In genomic region chr7:135994466-135995205, GRCh38 we compare ENCODE assay signal across 13 cellular contexts. TPM values are rescaled to one million over a fixed set of nuclear protein-coding genes. Genes with fewer than 3 reads are reported as not detected.
DNase-seq lines count a peak whose midpoint lies in the region; ATAC-seq, FAIRE-seq and TF ChIP-seq lines count a peak whose summit lies in the region.
"Had no signal": no experiment of that assay in that cellular context is flagged by ENCODE, and none has a peak within 500 bp of the region (broad histone marks: within the 10 kb centered on the region; RNA-seq: fewer than 3 reads in every experiment).

No MANE protein-coding gene starts in this region.

- peak; percentile 23 for ATAC-seq in activated CD8-positive, alpha-beta memory T cell treated with anti-CD3 and anti-CD28 coated beads, Interleukin-2, amount 10 ng/mL, durations not matched to agents 7 days and 5 days
- peak; percentile 67 for ATAC-seq in IMR-90 (ENCODE audit: low read depth)
- ATAC-seq in natural killer cell treated with Interleukin-12 subunit alpha and Interleukin-12 subunit beta and Interleukin-15 and Interleukin-18, amount 100 ng/mL, for 72 hours: peak; percentile 45 to 84
- ATAC-seq: left ventricle myocardium superior had no signal

- no peak overlapping the region for H2BK5ac ChIP-seq in IMR-90 (ENCODE audit: low read depth, low read length, poor library complexity, severe bottlenecking)

- H3K79me1 ChIP-seq in IMR-90 (ENCODE audit: low read depth in 1 of 2, low read length in 2 of 2): no peaks in the 10 kb centered on the region

- H3K9ac ChIP-seq in IMR-90 (ENCODE audit: low read depth, low read length): no peak overlapping the region
- no peak overlapping the region for H3K9ac ChIP-seq in astrocyte (ENCODE audit: low read length)

- no peaks in the 10 kb centered on the region for H3K27me3 Mint-ChIP-seq in activated CD8-positive, alpha-beta memory T cell treated with anti-CD3 and anti-CD28 coated beads, Interleukin-2, amount 10 ng/mL, durations not matched to agents 7 days and 5 days
- no peaks in the 10 kb centered on the region for H3K27me3 Mint-ChIP-seq in astrocyte (ENCODE audit: low read depth, unreplicated experiment)
- H3K27me3 Mint-ChIP-seq in natural killer cell treated with Interleukin-12 subunit alpha and Interleukin-12 subunit beta and Interleukin-15 and Interleukin-18, amount 100 ng/mL, for 72 hours: no peaks in the 10 kb centered on the region

- POLR2A ChIA-PET in IMR-90 (lab: Charles Lee; ENCODE audit: unreplicated experiment): no interaction called here

- H3K27ac ChIP-seq in IMR-90 (ENCODE audit: insufficient read depth, low read length) (no peak overlapping the region), astrocyte (ENCODE audit: low read depth, low read length) (peak overlapping the region; percentile 29)
- H3K27ac ChIP-seq: thoracic aorta had no signal

- intact Hi-C loops in IMR-90 (cut with micrococcal nuclease): loop anchor here (5.0 kb wide), 1 partner anchor 53 kb away; no protein-coding TSS in a partner anchor

- no peak overlapping the region for H3K18ac ChIP-seq in IMR-90 (ENCODE audit: low read depth, low read length)

- no peaks in the 10 kb centered on the region for H3K9me3 ChIP-seq in IMR-90 (ENCODE audit: control insufficient read depth, insufficient read depth, low read length)
- no peaks in the 10 kb centered on the region for H3K9me3 ChIP-seq in astrocyte (ENCODE audit: insufficient read depth, low read depth, low read length)
- H3K9me3 ChIP-seq: thoracic aorta had no signal

- no peak overlapping the region for H4K5ac ChIP-seq in IMR-90 (ENCODE audit: low read depth, low read length)

- WGBS in IMR-90 (ENCODE audit: extremely low coverage in 2 of 2, insufficient read length in 1 of 2), 2 experiments: 86% methylated on average over 1 of the region's 6 CpGs; no CpG with 5 or more reads in 1 of the 2 experiments

- no peak overlapping the region for H2AFZ ChIP-seq in IMR-90 (replicated peaks; ENCODE audit: low read length, poor library complexity)
- peak overlapping the region; percentile 12 for H2AFZ ChIP-seq in astrocyte (ENCODE audit: low read depth, low read length)

- no peak overlapping the region for H2AK9ac ChIP-seq in IMR-90 (replicated peaks; ENCODE audit: low read depth, low read length, poor library complexity)

- no peak overlapping the region for H3K14ac ChIP-seq in IMR-90 (replicated peaks; ENCODE audit: low read depth, low read length)

- DNase-seq in activated CD8-positive, alpha-beta memory T cell treated with anti-CD3 and anti-CD28 coated beads, Interleukin-2, amount 10 ng/mL, durations not matched to agents 7 days and 5 days: no peak
- DNase-seq in activated CD8-positive, alpha-beta memory T cell treated with anti-CD3 and anti-CD28 coated beads for 24 hours: no peak
- DNase-seq in IMR-90: peak; percentile 59
- peak; percentile 86 for DNase-seq in astrocyte (ENCODE audit: low read depth)
- no peak for DNase-seq in natural killer cell treated with Interleukin-12 subunit alpha and Interleukin-12 subunit beta and Interleukin-15 and Interleukin-18, amount 100 ng/mL, for 72 hours (ENCODE audit: low spot score)
- DNase-seq in effector CD4-positive, alpha-beta T cell: no peak
- no peak for DNase-seq in hippocampal formation (lab: John Stamatoyannopoulos, UW)
- no peak for DNase-seq in NCI-H2227 treated with DMSO at 0.1 percent for 48 hours (lab: John Stamatoyannopoulos, UW)
- DNase-seq: DND-41, foreskin melanocyte, left ventricle myocardium superior, NCI-H1417 treated with DMSO at 0.1 percent for 48 hours had no signal

- no TSS peak for BruUV-seq in IMR-90 (replicated peaks; lab: Mats Ljungman, UMichigan)

- no peak overlapping the region for H3K23ac ChIP-seq in IMR-90 (ENCODE audit: low read depth, low read length)

- H3K4me1 Mint-ChIP-seq in activated CD8-positive, alpha-beta memory T cell treated with anti-CD3 and anti-CD28 coated beads, Interleukin-2, amount 10 ng/mL, durations not matched to agents 7 days and 5 days: peaks cover 27% of the 10 kb centered on the region
- H3K4me1 Mint-ChIP-seq in astrocyte (ENCODE audit: low read depth, unreplicated experiment): peaks cover 12% of the 10 kb centered on the region
- peaks cover 25% of the 10 kb centered on the region in 2 donors for H3K4me1 Mint-ChIP-seq in natural killer cell treated with Interleukin-12 subunit alpha and Interleukin-12 subunit beta and Interleukin-15 and Interleukin-18, amount 100 ng/mL, for 72 hours (ENCODE audit: low read depth in 2 of 2)

- H3K9me1 ChIP-seq in IMR-90 (ENCODE audit: insufficient read depth, low read length): no peaks in the 10 kb centered on the region

- peak overlapping the region; percentile 42 for H3K27ac Mint-ChIP-seq in activated CD8-positive, alpha-beta memory T cell treated with anti-CD3 and anti-CD28 coated beads, Interleukin-2, amount 10 ng/mL, durations not matched to agents 7 days and 5 days
- H3K27ac Mint-ChIP-seq in astrocyte (ENCODE audit: unreplicated experiment): peak overlapping the region; percentile 47
- H3K27ac Mint-ChIP-seq in natural killer cell treated with Interleukin-12 subunit alpha and Interleukin-12 subunit beta and Interleukin-15 and Interleukin-18, amount 100 ng/mL, for 72 hours: peak overlapping the region; percentile 60 to 72

- H2BK15ac ChIP-seq in IMR-90 (ENCODE audit: low read depth, low read length): no peak overlapping the region

- no peak overlapping the region for H3K4me3 Mint-ChIP-seq in activated CD8-positive, alpha-beta memory T cell treated with anti-CD3 and anti-CD28 coated beads, Interleukin-2, amount 10 ng/mL, durations not matched to agents 7 days and 5 days
- no peak overlapping the region for H3K4me3 Mint-ChIP-seq in astrocyte (ENCODE audit: unreplicated experiment)
- peak overlapping the region; percentile 52 for H3K4me3 Mint-ChIP-seq in natural killer cell treated with Interleukin-12 subunit alpha and Interleukin-12 subunit beta and Interleukin-15 and Interleukin-18, amount 100 ng/mL, for 72 hours

- no peak overlapping the region for H2BK120ac ChIP-seq in IMR-90 (ENCODE audit: low read depth, low read length)

- dilution Hi-C loops in IMR-90 (cut with HindIII; ENCODE audit: low sequenced_read_pairs, unreplicated experiment): no loop called here

- CTCF ChIA-PET in activated CD8-positive, alpha-beta memory T cell treated with anti-CD3 and anti-CD28 coated beads, Interleukin-2, amount 10 ng/mL, durations not matched to agents 7 days and 5 days (lab: Charles Lee): interaction anchor here (0.6 to 2.7 kb wide), 6 partner anchors 10 to 336 kb away, joined by 3 to 9 read pairs (median 3); no protein-coding TSS in a partner anchor
- CTCF ChIA-PET in IMR-90 (lab: Yijun Ruan, JAX): no interaction called here

- H3K36me3 ChIP-seq in IMR-90 (ENCODE audit: control insufficient read depth, insufficient read depth, low read length): no peaks in the 10 kb centered on the region
- H3K36me3 ChIP-seq in astrocyte (ENCODE audit: insufficient read depth, low read length): no peaks in the 10 kb centered on the region
- H3K36me3 ChIP-seq: thoracic aorta had no signal

- H3K4me3 ChIP-seq in IMR-90 (ENCODE audit: insufficient read depth, low read depth, low read length) (no peak overlapping the region), astrocyte (ENCODE audit: insufficient read depth, low read depth, low read length) (no peak overlapping the region)
- H3K4me3 ChIP-seq: thoracic aorta had no signal

- H3K36me3 Mint-ChIP-seq in activated CD8-positive, alpha-beta memory T cell treated with anti-CD3 and anti-CD28 coated beads, Interleukin-2, amount 10 ng/mL, durations not matched to agents 7 days and 5 days: peaks cover 4% of the 10 kb centered on the region
- H3K36me3 Mint-ChIP-seq in astrocyte (ENCODE audit: low read depth, unreplicated experiment): no peaks in the 10 kb centered on the region
- H3K36me3 Mint-ChIP-seq in natural killer cell treated with Interleukin-12 subunit alpha and Interleukin-12 subunit beta and Interleukin-15 and Interleukin-18, amount 100 ng/mL, for 72 hours: no peaks in the 10 kb centered on the region

- no peaks in the 10 kb centered on the region for H3K9me3 Mint-ChIP-seq in activated CD8-positive, alpha-beta memory T cell treated with anti-CD3 and anti-CD28 coated beads, Interleukin-2, amount 10 ng/mL, durations not matched to agents 7 days and 5 days (ENCODE audit: low read depth)
- H3K9me3 Mint-ChIP-seq in astrocyte (ENCODE audit: unreplicated experiment): peaks cover 2% of the 10 kb centered on the region
- H3K9me3 Mint-ChIP-seq in natural killer cell treated with Interleukin-12 subunit alpha and Interleukin-12 subunit beta and Interleukin-15 and Interleukin-18, amount 100 ng/mL, for 72 hours: no peaks in the 10 kb centered on the region

- H3K4ac ChIP-seq in IMR-90 (ENCODE audit: low read depth, low read length): no peak overlapping the region

- H3K4me1 ChIP-seq in IMR-90 (ENCODE audit: control insufficient read depth, insufficient read depth, low read length) (no peaks in the 10 kb centered on the region), astrocyte (ENCODE audit: insufficient read depth, low read length) (peaks cover 6% of the 10 kb centered on the region)

- no peak overlapping the region for H4K91ac ChIP-seq in IMR-90 (ENCODE audit: insufficient read depth, low read depth, low read length)

- H3K4me2 ChIP-seq in IMR-90 (ENCODE audit: low read depth, low read length) (no peak overlapping the region), astrocyte (ENCODE audit: low read length) (peak overlapping the region; percentile 54)

- H2AK5ac ChIP-seq in IMR-90 (ENCODE audit: low read depth, low read length): no peak overlapping the region

- in situ Hi-C loops in IMR-90 (cut with MboI; ENCODE audit: low sequenced_read_pairs): no loop called here

- TF ChIP-seq RAD21 in IMR-90 (IDR thresholded peaks at IDR 0.05; ENCODE audit: low read length): no peak

- TF ChIP-seq CTCF in IMR-90 (conservative IDR thresholded peaks at IDR 0.05; ENCODE audit: low read depth, low read length) (no peak), astrocyte (IDR thresholded peaks at IDR 0.05; ENCODE audit: insufficient read depth, low read depth, low read length) (no peak)

- no peak for TF ChIP-seq POLR2A in IMR-90 (IDR thresholded peaks at IDR 0.05; ENCODE audit: low read depth, low read length)

- H3K56ac ChIP-seq in IMR-90 (ENCODE audit: extremely low read depth, insufficient read depth, low read length): no peak overlapping the region

- H4K8ac ChIP-seq in IMR-90 (ENCODE audit: low read depth in 2 of 2, low read length in 2 of 2): no peak overlapping the region

- no peak for FAIRE-seq in astrocyte (lab: Jason Lieb, UNC)

- H3K79me2 ChIP-seq in astrocyte (ENCODE audit: insufficient read depth, low read length): no peaks in the 10 kb centered on the region

- no peak overlapping the region for H2BK20ac ChIP-seq in IMR-90 (ENCODE audit: low read depth, low read length)

- H4K20me1 ChIP-seq in IMR-90 (ENCODE audit: insufficient read depth, low read length): no peaks in the 10 kb centered on the region
- no peaks in the 10 kb centered on the region for H4K20me1 ChIP-seq in astrocyte (ENCODE audit: insufficient read depth, low read length)

- H3K27me3 ChIP-seq in IMR-90 (ENCODE audit: control insufficient read depth, insufficient read depth, low read length) (no peaks in the 10 kb centered on the region), astrocyte (ENCODE audit: insufficient read depth, low read length) (no peaks in the 10 kb centered on the region)

RNA-seq across cellular contexts. Expression of gene MTPN, which starts 17.5 kb away (rescaled TPM):
- total RNA-seq in activated CD8-positive, alpha-beta memory T cell treated with anti-CD3 and anti-CD28 coated beads, Interleukin-2, amount 10 ng/mL, durations not matched to agents 7 days and 5 days: 100 to 1,000 TPM in 1 of 2 experiments, 10 to 100 TPM in 1; 86.1 to 109 TPM
- total RNA-seq in IMR-90 (2012; rRNA removed) (58.8 and 107 TPM in 2 replicates), astrocyte (173 and 183 TPM in 2 replicates)
- 89.6 and 94.4 TPM in 2 replicates for polyA plus RNA-seq in IMR-90 (2012; rRNA removed)
- polyA plus RNA-seq in IMR-90 (2012; cell fraction: cytosol; rRNA removed): 13.3 and 19.2 TPM in 2 replicates
- polyA plus RNA-seq in IMR-90 (2012; cell fraction: nucleus; rRNA removed; ENCODE audit: low replicate concordance): 2.9 and 20.3 TPM in 2 replicates
- 100 to 1,000 TPM; 148 to 190 TPM for total RNA-seq in natural killer cell treated with Interleukin-12 subunit alpha and Interleukin-12 subunit beta and Interleukin-15 and Interleukin-18, amount 100 ng/mL, for 72 hours

Comparison
In these comparisons a context has a peak if more than half of its experiments do, and no peak if none do; other contexts are left out.
1. DNase-seq: peak in IMR-90 (single experiment) and astrocyte (single experiment); none in activated CD8-positive, alpha-beta memory T cell treated with anti-CD3 and anti-CD28 coated beads, Interleukin-2, amount 10 ng/mL, durations not matched to agents 7 days and 5 days (single experiment), activated CD8-positive, alpha-beta memory T cell treated with anti-CD3 and anti-CD28 coated beads for 24 hours (single experiment), natural killer cell treated with Interleukin-12 subunit alpha and Interleukin-12 subunit beta and Interleukin-15 and Interleukin-18, amount 100 ng/mL, for 72 hours (single experiment), effector CD4-positive, alpha-beta T cell (single experiment), hippocampal formation (0 of 2) and NCI-H2227 treated with DMSO at 0.1 percent for 48 hours (single experiment).
2. Peak in every context shown above with its lines, with median percentiles within 50 percentile points of each other: ATAC-seq and H3K27ac Mint-ChIP-seq.